In the genomic region with DNA sequence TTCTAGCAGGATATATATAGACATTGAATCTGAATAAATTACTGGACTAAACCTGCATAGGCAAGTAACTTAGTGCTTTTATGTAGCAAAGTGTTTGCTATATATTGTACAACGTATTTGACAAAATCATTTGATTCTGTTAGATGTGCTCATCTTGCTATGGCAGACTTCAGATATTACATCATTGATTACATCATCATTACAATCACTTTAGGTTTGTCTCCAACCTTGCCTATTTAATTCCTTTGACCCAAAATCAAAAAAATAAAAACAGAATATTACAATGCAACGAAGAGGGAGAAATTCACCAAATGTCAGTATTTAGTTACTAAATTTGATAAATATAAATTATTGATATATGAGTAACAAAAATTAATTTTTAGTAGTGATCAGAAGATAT, we compare ENCODE assay signal across 26 cellular contexts.
DNase-seq lines count a peak whose midpoint lies in the region; ATAC-seq, FAIRE-seq and TF ChIP-seq lines count a peak whose summit lies in the region.
"Had no signal": no experiment of that assay in that cellular context is flagged by ENCODE, and none has a peak within 500 bp of the region (broad histone marks: within the 10 kb centered on the region; RNA-seq: fewer than 3 reads in every experiment).

No MANE protein-coding gene starts in this region.

- H3K9me3 ChIP-seq in HEK293 (ENCODE audit: control insufficient read depth, insufficient read depth, low read depth, low read length): no peaks in the 10 kb centered on the region
- H3K9me3 ChIP-seq in K562 (replicated peaks; ENCODE audit: control insufficient read depth, insufficient read depth, low read depth, low read length): no peaks in the 10 kb centered on the region; the same call in 1 of the 2 replicates
- H3K9me3 ChIP-seq in kidney (ENCODE audit: control insufficient read depth in 1 of 2, low read length in 2 of 2): no peaks in the 10 kb centered on the region
- H3K9me3 ChIP-seq in trophoblast cell (ENCODE audit: insufficient read depth, low read depth, low read length): no peaks in the 10 kb centered on the region
- H3K9me3 ChIP-seq: BE2C, BLaER1 had no signal

- H3K27ac ChIP-seq in HEK293 (ENCODE audit: extremely low read depth, low read depth, low read length): no peak overlapping the region
- H3K27ac ChIP-seq in K562 (ENCODE audit: extremely low read depth, low read depth, low read length): no peak overlapping the region
- H3K27ac ChIP-seq in kidney (ENCODE audit: low read depth in 2 of 2, low read length in 2 of 2): no peak overlapping the region
- H3K27ac ChIP-seq in trophoblast cell (ENCODE audit: low read depth, low read length): no peak overlapping the region
- H3K27ac ChIP-seq: BLaER1 had no signal

- H3K79me2 ChIP-seq in K562 (ENCODE audit: control insufficient read depth, insufficient read depth, low read length): no peaks in the 10 kb centered on the region
- no peaks in the 10 kb centered on the region for H3K79me2 ChIP-seq in trophoblast cell (ENCODE audit: control insufficient read depth, insufficient read depth, low read length, poor library complexity)

- in situ Hi-C loops in K562 (cut with MboI): no loop called here

- H3K23ac ChIP-seq in trophoblast cell (ENCODE audit: low read length): no peak overlapping the region

- ATAC-seq in K562 (no peak), HG02973 (IDR thresholded peaks at IDR 0.05; ENCODE audit: unreplicated experiment) (no peak)
- ATAC-seq: GM12878 had no signal

- H4K8ac ChIP-seq in trophoblast cell (ENCODE audit: low read depth, low read length): no peak overlapping the region

- no peaks in the 10 kb centered on the region for H4K20me1 ChIP-seq in K562 (replicated peaks; ENCODE audit: control insufficient read depth, insufficient read depth, low read length)
- H4K20me1 ChIP-seq: BLaER1 had no signal

- no peak for TF ChIP-seq POLR2A in K562 (conservative IDR thresholded peaks at IDR 0.05)

- intact Hi-C loops in K562 (cut with micrococcal nuclease) (no loop called here), kidney (cut with DNase I) (no loop called here)

- no peak overlapping the region for H2BK120ac ChIP-seq in trophoblast cell (ENCODE audit: insufficient read depth, low read length, poor library complexity)

- no peak overlapping the region for H2AK5ac ChIP-seq in trophoblast cell (ENCODE audit: low read length)

- no peak for TF ChIP-seq CTCF in HEK293 (tag by site-specific recombination; IDR thresholded peaks at IDR 0.05)
- no peak for TF ChIP-seq CTCF in K562 (IDR thresholded peaks at IDR 0.05 in 2 of 3, conservative IDR thresholded peaks at IDR 0.05 in 1 of 3; ENCODE audit: insufficient read depth in 2 of 3, low read depth in 1 of 3, low read length in 3 of 3)
- no peak for TF ChIP-seq CTCF in kidney (IDR thresholded peaks at IDR 0.05; ENCODE audit: borderline replicate concordance, extremely low read depth, insufficient read depth)

- H3K79me1 ChIP-seq in trophoblast cell (ENCODE audit: low read length): no peaks in the 10 kb centered on the region

- no peaks in the 10 kb centered on the region for H3K9me1 ChIP-seq in K562 (ENCODE audit: control insufficient read depth, insufficient read depth, low read length)

- no peak overlapping the region for H4K91ac ChIP-seq in trophoblast cell (ENCODE audit: low read depth, low read length)

- H2BK12ac ChIP-seq in trophoblast cell (ENCODE audit: low read length): no peak overlapping the region

- DNase-seq in K562 (ENCODE audit: extremely low read depth in 1 of 4, low spot score in 3 of 4) (no peak), kidney (no peak), trophoblast cell (no peak)
- DNase-seq: 8988T; ACHN; BE2C; C1 segment of cervical spinal cord; CD4-positive, alpha-beta memory T cell; CD4-positive, CD25-positive, alpha-beta regulatory T cell; CD8-positive, alpha-beta memory T cell; COR-L47; DMS 273 treated with DMSO at 0.1 percent for 48 hours; DMS153; DMS53; DMS79; DND-41; EL; GDM1 had no signal

- H3K14ac ChIP-seq in trophoblast cell (ENCODE audit: low read length): no peak overlapping the region

- FAIRE-seq in K562 (lab: Jason Lieb, UNC) (no peak), kidney (lab: Jason Lieb, UNC) (peak; percentile 13)
- FAIRE-seq: A204.1, GM12878, GM12892, GM18507, GM19239 had no signal

- no peak overlapping the region for H2BK5ac ChIP-seq in trophoblast cell (ENCODE audit: low read depth, low read length, poor library complexity)

- 0% methylated on average over 2 of the region's 2 CpGs for WGBS in K562 (ENCODE audit: insufficient coverage, low coverage, missing lambda C conversion rate)
- no CpG with 5 or more reads among the region's 2 CpGs for WGBS in trophoblast cell (ENCODE audit: extremely low coverage, insufficient coverage, insufficient read length)

- H3K27me3 ChIP-seq in K562 (ENCODE audit: control insufficient read depth in 2 of 2, insufficient read depth in 2 of 2, low read length in 2 of 2) (no peaks in the 10 kb centered on the region), trophoblast cell (ENCODE audit: insufficient read depth, low read length) (no peaks in the 10 kb centered on the region)
- H3K27me3 ChIP-seq: BE2C, BLaER1 had no signal

- no peak overlapping the region for H3K9ac ChIP-seq in K562 (ENCODE audit: insufficient read depth in 1 of 2, low read depth in 2 of 2, low read length in 2 of 2)
- H3K9ac ChIP-seq in kidney (ENCODE audit: low read length in 2 of 2): no peak overlapping the region
- H3K9ac ChIP-seq in trophoblast cell (ENCODE audit: low read length): no peak overlapping the region
- H3K9ac ChIP-seq: BLaER1 had no signal

- H2AFZ ChIP-seq in K562 (ENCODE audit: low read depth, low read length): no peak overlapping the region
- H2AFZ ChIP-seq in trophoblast cell (ENCODE audit: insufficient read depth, low read length, poor library complexity): no peak overlapping the region

- H3K4me3 ChIP-seq in HEK293 (ENCODE audit: low read depth, low read length) (no peak overlapping the region), K562 (no peak overlapping the region), kidney (ENCODE audit: low read length in 2 of 2) (no peak overlapping the region), trophoblast cell (ENCODE audit: low read depth, low read length) (no peak overlapping the region)
- H3K4me3 ChIP-seq: BLaER1, GM12878 had no signal

- no peak overlapping the region for H3K4me2 ChIP-seq in K562 (ENCODE audit: insufficient read depth, low read length)
- no peak overlapping the region for H3K4me2 ChIP-seq in trophoblast cell (ENCODE audit: low read length)
- H3K4me2 ChIP-seq: BLaER1 had no signal

- no peak overlapping the region for H3K4ac ChIP-seq in trophoblast cell (ENCODE audit: low read depth, low read length)

- POLR2A ChIA-PET in HEK293 (lab: Yijun Ruan, JAX) (no interaction called here), K562 (lab: Yijun Ruan, JAX) (no interaction called here)

- no peaks in the 10 kb centered on the region for H3K36me3 ChIP-seq in HEK293 (ENCODE audit: control insufficient read depth in 2 of 2, insufficient read depth in 1 of 2, low read length in 2 of 2)
- H3K36me3 ChIP-seq in K562 (ENCODE audit: control insufficient read depth, insufficient read depth, low read length): no peaks in the 10 kb centered on the region
- H3K36me3 ChIP-seq in kidney (ENCODE audit: control insufficient read depth in 1 of 2, insufficient read depth in 2 of 2, low read length in 2 of 2): no peaks in the 10 kb centered on the region
- no peaks in the 10 kb centered on the region for H3K36me3 ChIP-seq in trophoblast cell (ENCODE audit: control insufficient read depth in 1 of 2, insufficient read depth in 2 of 2, low read length in 2 of 2)
- H3K36me3 ChIP-seq: BE2C, BLaER1 had no signal

- BruUV-seq in K562 (replicated peaks; lab: Mats Ljungman, UMichigan): no TSS peak

- CTCF ChIA-PET in HEK293 (lab: Yijun Ruan, JAX) (no interaction called here), K562 (lab: Yijun Ruan, JAX; ENCODE audit: low intra/inter-chr PET ratio) (no interaction called here)

- no peak for TF ChIP-seq EP300 in K562 (IDR thresholded peaks at IDR 0.05; ENCODE audit: low read length)

- H3K18ac ChIP-seq in trophoblast cell (ENCODE audit: low read length): no peak overlapping the region

- no peak overlapping the region for H4K12ac ChIP-seq in trophoblast cell (ENCODE audit: low read depth, low read length)

- H3K4me1 ChIP-seq in HEK293 (ENCODE audit: control insufficient read depth, insufficient read depth, low read length) (no peaks in the 10 kb centered on the region), K562 (replicated peaks in 1 of 2; ENCODE audit: control insufficient read depth in 2 of 2, insufficient read depth in 2 of 2, low read length in 2 of 2) (no peaks in the 10 kb centered on the region), kidney (ENCODE audit: control insufficient read depth in 1 of 2, insufficient read depth in 1 of 2, low read depth in 1 of 2, low read length in 2 of 2) (no peaks in the 10 kb centered on the region), trophoblast cell (ENCODE audit: control insufficient read depth in 1 of 2, insufficient read depth in 2 of 2, low read length in 2 of 2) (no peaks in the 10 kb centered on the region)
- H3K4me1 ChIP-seq: BE2C, BLaER1 had no signal

- no peak for TF ChIP-seq RAD21 in K562 (CRISPR knock-in tag; conservative IDR thresholded peaks at IDR 0.05 in 1 of 2, IDR thresholded peaks at IDR 0.05 in 1 of 2)

TF ChIP-seq in HEK293, 187 proteins besides CTCF, POLR2A, EP300 and RAD21 (continues in another document):
- TF ChIP-seq ZNF211 (tag by site-specific recombination; IDR thresholded peaks at IDR 0.05; ENCODE audit: low read depth): no peak
- TF ChIP-seq TCF7L2 (IDR thresholded peaks at IDR 0.05; ENCODE audit: borderline replicate concordance, low read depth, low read length): no peak
- no peak for TF ChIP-seq ZNF16 (tag by site-specific recombination; IDR thresholded peaks at IDR 0.05; ENCODE audit: low read depth)

TF ChIP-seq in K562, 482 proteins besides CTCF, POLR2A, EP300 and RAD21 (continues in another document):
- TF ChIP-seq EGR1 (conservative IDR thresholded peaks at IDR 0.05): no peak
- TF ChIP-seq, protein P1, sequence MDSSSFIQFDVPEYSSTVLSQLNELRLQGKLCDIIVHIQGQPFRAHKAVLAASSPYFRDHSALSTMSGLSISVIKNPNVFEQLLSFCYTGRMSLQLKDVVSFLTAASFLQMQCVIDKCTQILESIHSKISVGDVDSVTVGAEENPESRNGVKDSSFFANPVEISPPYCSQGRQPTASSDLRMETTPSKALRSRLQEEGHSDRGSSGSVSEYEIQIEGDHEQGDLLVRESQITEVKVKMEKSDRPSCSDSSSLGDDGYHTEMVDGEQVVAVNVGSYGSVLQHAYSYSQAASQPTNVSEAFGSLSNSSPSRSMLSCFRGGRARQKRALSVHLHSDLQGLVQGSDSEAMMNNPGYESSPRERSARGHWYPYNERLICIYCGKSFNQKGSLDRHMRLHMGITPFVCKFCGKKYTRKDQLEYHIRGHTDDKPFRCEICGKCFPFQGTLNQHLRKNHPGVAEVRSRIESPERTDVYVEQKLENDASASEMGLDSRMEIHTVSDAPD (CRISPR knock-in tag; IDR thresholded peaks at IDR 0.05): no peak
- no peak for TF ChIP-seq CHD2 (IDR thresholded peaks at IDR 0.05; ENCODE audit: low read depth, low read length)
- no peak for TF ChIP-seq ZNF551 (CRISPR knock-in tag; IDR thresholded peaks at IDR 0.05)
- TF ChIP-seq XRCC3 (IDR thresholded peaks at IDR 0.05): no peak
- TF ChIP-seq CEBPG (CRISPR knock-in tag; IDR thresholded peaks at IDR 0.05): no peak
- TF ChIP-seq CEBPG (tag; conservative IDR thresholded peaks at IDR 0.05 in 1 of 2, IDR thresholded peaks at IDR 0.05 in 1 of 2): peak; percentile 24 to 71; a peak in 2 of 4 replicates
